In genomic region chr19:52527954-52528326, GRCh38 we compare ENCODE assay signal across 8 cellular contexts. TPM values are rescaled to one million over a fixed set of nuclear protein-coding genes. Genes with fewer than 3 reads are reported as not detected.
DNase-seq lines count a peak whose midpoint lies in the region; ATAC-seq and TF ChIP-seq lines count a peak whose summit lies in the region.

No MANE protein-coding gene starts in this region.

- TF ChIP-seq CTCF in AG09309 (IDR thresholded peaks at IDR 0.05; ENCODE audit: control insufficient read depth, insufficient read depth, low read depth, low read length, missing control alignments) (no peak), LNCaP clone FGC (IDR thresholded peaks at IDR 0.05; ENCODE audit: control insufficient read depth, extremely low read depth, insufficient read depth) (no peak), liver (IDR thresholded peaks at IDR 0.05; ENCODE audit: low read depth, low read length, missing input control) (no peak), testis (IDR thresholded peaks at IDR 0.05) (no peak)

- TF ChIP-seq RAD21 in liver (IDR thresholded peaks at IDR 0.05) = no peak

- TF ChIP-seq POLR2A in testis (IDR thresholded peaks at IDR 0.05) = no peak

- peak overlapping the region; percentile 69 to 72 for H3K27ac ChIP-seq in liver (ENCODE audit: low read depth in 1 of 2, low read length in 2 of 2)
- H3K27ac ChIP-seq in testis = peak overlapping the region; percentile 31 to 85

- H3K36me3 ChIP-seq in liver (ENCODE audit: control insufficient read depth in 4 of 4, insufficient read depth in 3 of 4, low read depth in 1 of 4, low read length in 3 of 4) (peaks cover 0 to 3% (median 2%) of the 10 kb centered on the region in 4 donors), testis (ENCODE audit: low read depth, missing control alignments) (no peaks in the 10 kb centered on the region)

- H3K9ac ChIP-seq in liver (ENCODE audit: low read depth in 1 of 2, low read length in 2 of 2) = peak overlapping the region; percentile 64 to 65

- intact Hi-C loops in testis (cut with DNase I; ENCODE audit: low total_unique reads) = no loop called here

- 2% methylated on average over 23 of the region's 23 CpGs for WGBS in liver
- 2% methylated on average over 23 of the region's 23 CpGs for WGBS in testis, 2 donors

- H3K4me1 ChIP-seq in liver (ENCODE audit: control insufficient read depth in 4 of 4, insufficient read depth in 4 of 4, low read length in 3 of 4) (peaks cover 0 to 10% (median 8%) of the 10 kb centered on the region in 4 donors), testis (peaks cover 5% of the 10 kb centered on the region)

- DNase-seq in AG09309 (ENCODE audit: low read depth) (no peak), LNCaP clone FGC (ENCODE audit: low read depth) (no peak), cerebellum (ENCODE audit: low spot score) (peak; percentile 2), testis (no peak), NCI-H1105 (lab: John Stamatoyannopoulos, UW) (no peak), SKM-1 (lab: John Stamatoyannopoulos, UW; ENCODE audit: unreplicated experiment) (no peak)

- H3K27me3 ChIP-seq in liver (ENCODE audit: control insufficient read depth in 4 of 4, insufficient read depth in 4 of 4, low read length in 3 of 4) (no peaks in the 10 kb centered on the region), testis (no peaks in the 10 kb centered on the region)

- H3K4me3 ChIP-seq in AG09309 (ENCODE audit: control insufficient read depth, low read depth, low read length) = peak overlapping the region; percentile 63
- H3K4me3 ChIP-seq in LNCaP clone FGC (ENCODE audit: low read depth, low read length) = peak overlapping the region; percentile 91
- peak overlapping the region; percentile 80 to 98 (median 90) for H3K4me3 ChIP-seq in liver (ENCODE audit: low read depth in 1 of 3, low read length in 3 of 3)
- H3K4me3 ChIP-seq in testis = peak overlapping the region; percentile 77 to 82

- ATAC-seq in GM21367 (IDR thresholded peaks at IDR 0.05; ENCODE audit: unreplicated experiment) = peak; percentile 26

- H3K9me3 ChIP-seq in liver (ENCODE audit: control insufficient read depth in 4 of 4, low read length in 3 of 4) (peaks cover 2 to 17% (median 13%) of the 10 kb centered on the region in 4 donors), testis (no peaks in the 10 kb centered on the region)

TF ChIP-seq in liver, 16 proteins besides CTCF, POLR2A, EP300 and RAD21:
- no peak for TF ChIP-seq FOXA1 (IDR thresholded peaks at IDR 0.05)
- no peak for TF ChIP-seq REST (IDR thresholded peaks at IDR 0.05)
- no peak for TF ChIP-seq YY1 (IDR thresholded peaks at IDR 0.05)
- TF ChIP-seq MAX (IDR thresholded peaks at IDR 0.05) = no peak
- no peak for TF ChIP-seq TAF1 (conservative IDR thresholded peaks at IDR 0.05)
- no peak for TF ChIP-seq NR2F2 (IDR thresholded peaks at IDR 0.05)
- TF ChIP-seq HNF4A (conservative IDR thresholded peaks at IDR 0.05) = no peak
- TF ChIP-seq JUND (IDR thresholded peaks at IDR 0.05) = no peak
- no peak for TF ChIP-seq RXRA (IDR thresholded peaks at IDR 0.05)
- TF ChIP-seq ATF3 (IDR thresholded peaks at IDR 0.05) = no peak
- no peak for TF ChIP-seq EGR1 (IDR thresholded peaks at IDR 0.05; ENCODE audit: low read depth in 2 of 2)
- TF ChIP-seq SP1 (IDR thresholded peaks at IDR 0.05) = no peak
- no peak for TF ChIP-seq HNF4G (IDR thresholded peaks at IDR 0.05)
- no peak for TF ChIP-seq GABPA (IDR thresholded peaks at IDR 0.05 in 1 of 2, conservative IDR thresholded peaks at IDR 0.05 in 1 of 2)
- no peak for TF ChIP-seq FOXA2 (IDR thresholded peaks at IDR 0.05)
- TF ChIP-seq ZBTB33 (IDR thresholded peaks at IDR 0.05) = no peak

RNA-seq across cellular contexts. Expression of gene ZNF808, which starts 0.5 kb away (rescaled TPM):
- total RNA-seq in cerebellum = 28.2 TPM
- 1 to 10 TPM; 8.7 to 9.4 TPM for total RNA-seq in liver
- polyA plus RNA-seq in liver = 1 to 10 TPM in 1 of 2 donors, under 1 TPM in 1; 0.88 to 1.7 TPM
- 10 to 100 TPM; 28.4 to 31.5 TPM for total RNA-seq in testis
- 10.0 TPM for polyA plus RNA-seq in testis (ENCODE audit: insufficient read depth, low read depth, low replicate concordance)

RNA-seq across cellular contexts. Expression of gene ZNF701, which starts 42.1 kb away (rescaled TPM):
- total RNA-seq in cerebellum (22.4 TPM), liver (10 to 100 TPM in 1 of 2 donors, 1 to 10 TPM in 1; 4.9 to 12.8 TPM), testis (10 to 100 TPM; 21.3 to 22.4 TPM)
- polyA plus RNA-seq in liver (1 to 10 TPM in 1 of 2 donors, under 1 TPM in 1; 0.75 to 1.1 TPM), testis (ENCODE audit: insufficient read depth, low read depth, low replicate concordance) (8.9 TPM)
